ENCODE assay signal across 2 cellular contexts in genomic region chr16:47057631-47057996, GRCh38.
A peak's percentile ranks its signal among the peaks of the same experiment; 100 is the strongest.
TF ChIP-seq lines count a peak whose summit lies in the region.

No MANE protein-coding gene starts in this region.

TF ChIP-seq in H1, 55 proteins besides CTCF, POLR2A, EP300 and RAD21 (continued from another document and continues in another):
- TF ChIP-seq RFX5 (IDR thresholded peaks at IDR 0.05; ENCODE audit: borderline replicate concordance, low read depth, low read length) (no peak), SUZ12 (IDR thresholded peaks at IDR 0.05; ENCODE audit: low read length) (no peak), CHD1 (IDR thresholded peaks at IDR 0.05; ENCODE audit: low read depth, low read length) (no peak), MAFK (IDR thresholded peaks at IDR 0.05; ENCODE audit: low read depth, low read length) (no peak), PHF8 (conservative IDR thresholded peaks at IDR 0.05; ENCODE audit: low read depth, low read length) (no peak), BCL11A (IDR thresholded peaks at IDR 0.05; ENCODE audit: low read depth in 2 of 2, low read length in 2 of 2) (no peak), NANOG (IDR thresholded peaks at IDR 0.05; ENCODE audit: insufficient read depth, low read depth, low read length, poor library complexity, severe bottlenecking) (no peak), ZNF274 (IDR thresholded peaks at IDR 0.05; ENCODE audit: borderline replicate concordance, extremely low read depth, low read length) (no peak), ATF2 (IDR thresholded peaks at IDR 0.05; ENCODE audit: low read length) (no peak), TAF1 (IDR thresholded peaks at IDR 0.05; ENCODE audit: low read depth, low read length) (no peak), CBX8 (IDR thresholded peaks at IDR 0.05; ENCODE audit: borderline replicate concordance, low read depth, low read length) (no peak), USF2 (IDR thresholded peaks at IDR 0.05; ENCODE audit: low read length) (no peak), FOSL1 (IDR thresholded peaks at IDR 0.05; ENCODE audit: insufficient read depth, low read depth, low read length) (no peak), CHD2 (IDR thresholded peaks at IDR 0.05; ENCODE audit: low read length) (no peak)

TF ChIP-seq in HepG2, 621 proteins besides CTCF, POLR2A, EP300 and RAD21 (continued from another document):
- TF ChIP-seq AKAP8 (CRISPR knock-in tag; IDR thresholded peaks at IDR 0.05) (0 out of 2 replicates have a peak, but pooled peaks have one; percentile 46), SPEN (CRISPR knock-in tag; IDR thresholded peaks at IDR 0.05; ENCODE audit: low read depth) (peak; percentile 66; the same call in 1 of the 2 replicates), ZFY (CRISPR knock-in tag; IDR thresholded peaks at IDR 0.05) (peak; percentile 38; the same call in 1 of the 2 replicates), ZKSCAN1 (IDR thresholded peaks at IDR 0.05; ENCODE audit: low read length) (peak; percentile 68; the same call in 1 of the 2 replicates), ZFX (CRISPR knock-in tag; IDR thresholded peaks at IDR 0.05; ENCODE audit: low read depth) (peak; percentile 33), ZNF687 (CRISPR knock-in tag; IDR thresholded peaks at IDR 0.05) (peak; percentile 67), SOX6 (IDR thresholded peaks at IDR 0.05) (no peak), SOX6 (CRISPR knock-in tag; IDR thresholded peaks at IDR 0.05) (0 out of 2 replicates have a peak, but pooled peaks have one; percentile 15)
